ENCODE assay signal across 17 cellular contexts in the genomic region with DNA sequence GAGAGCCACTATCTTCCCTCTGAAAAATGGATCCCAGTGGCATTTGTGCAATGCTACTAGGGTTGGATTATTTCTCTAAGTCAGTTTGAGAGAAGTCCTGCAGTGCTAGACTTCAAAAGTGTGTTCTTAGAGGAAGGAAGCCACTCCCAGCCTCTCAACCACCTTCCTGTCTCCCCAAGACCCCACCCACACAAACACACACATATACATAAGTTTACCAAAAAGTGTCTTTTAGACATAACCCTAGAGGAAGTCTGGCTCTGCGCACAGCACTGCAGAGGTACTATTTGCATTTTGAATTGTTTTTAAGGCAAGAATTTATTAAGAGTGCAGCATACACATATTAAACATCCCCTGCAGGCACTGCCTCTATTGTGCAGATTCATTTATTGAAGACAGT.
DNase-seq lines count a peak whose midpoint lies in the region; ATAC-seq and TF ChIP-seq lines count a peak whose summit lies in the region.
"Had no signal": no experiment of that assay in that cellular context is flagged by ENCODE, and none has a peak within 500 bp of the region (broad histone marks: within the 10 kb centered on the region; RNA-seq: fewer than 3 reads in every experiment).

No MANE protein-coding gene starts in this region.

- H3K4me3 Mint-ChIP-seq in activated naive CD8-positive, alpha-beta T cell = peak overlapping the region; percentile 60
- H3K4me3 Mint-ChIP-seq: GM23338 had no signal

- no peak for TF ChIP-seq CTCF in psoas muscle (IDR thresholded peaks at IDR 0.05)

- in situ Hi-C loops in GM23248 (cut with MboI) = no loop called here

- H3K79me2 ChIP-seq in GM23248 (ENCODE audit: insufficient read depth) = no peaks in the 10 kb centered on the region

- no peak overlapping the region for H3K4me2 ChIP-seq in GM23248 (ENCODE audit: unreplicated experiment)
- H3K4me2 ChIP-seq: GM23338 had no signal

- DNase-seq in stimulated activated naive CD4-positive, alpha-beta T cell (lab: John Stamatoyannopoulos, UW) = peak in 5 of 6 experiments; percentile 5 to 82 (median 77)
- no peak for DNase-seq in stimulated activated naive CD4-positive, alpha-beta T cell treated with Interleukin-2 at 50 U/mL for 16 hours (lab: John Stamatoyannopoulos, UW)
- DNase-seq in T follicular helper cell (ENCODE audit: low read depth) = peak; percentile 6
- no peak for DNase-seq in psoas muscle
- DNase-seq in GM23248 = no peak
- DNase-seq: activated CD4-positive, CD25-positive, alpha-beta regulatory T cell treated with anti-CD3 and anti-CD28 coated beads, Interleukin-2, amount 50 U/mL, for 72 hours; DMS153; glutamatergic neuron; MV-4-11; NCI-H2081; NCI-H524 treated with DMSO at 0.1 percent for 48 hours; ovary; stimulated activated CD4-positive, alpha-beta T cell treated with anti-CD3 and anti-CD28 coated beads, Interleukin-2, amount 100 ng/mL, for 48 hours; tibial artery had no signal

- no peaks in the 10 kb centered on the region for H4K20me1 ChIP-seq in GM23248 (ENCODE audit: insufficient read depth)

- H3K9me2 ChIP-seq in GM23248 (ENCODE audit: insufficient read depth) = no peaks in the 10 kb centered on the region

- 90 to 97% (median 92%) methylated on average over 1 of the region's 1 CpG for WGBS in psoas muscle, 3 donors
- WGBS in GM23248 (ENCODE audit: low coverage in 1 of 2, low lambda C conversion rate in 2 of 2, missing lambda C conversion rate in 2 of 2), 2 experiments = 90 to 95% methylated on average over 1 of the region's 1 CpG

- H3K36me3 ChIP-seq in psoas muscle (ENCODE audit: insufficient read depth in 1 of 2, low read depth in 1 of 2) = no peaks in the 10 kb centered on the region
- H3K36me3 ChIP-seq in GM23248 (ENCODE audit: low read depth) = no peaks in the 10 kb centered on the region
- H3K36me3 ChIP-seq: ovary, tibial artery had no signal

- H3K27me3 ChIP-seq in psoas muscle (ENCODE audit: insufficient read depth in 3 of 3, low read length in 2 of 3) = no peaks in the 10 kb centered on the region
- H3K27me3 ChIP-seq in GM23248 (replicated peaks; ENCODE audit: insufficient read depth) = peaks cover 4% of the 10 kb centered on the region; the same call in 1 of the 2 replicates
- H3K27me3 ChIP-seq: ovary, tibial artery had no signal

- H3K27me3 Mint-ChIP-seq in activated naive CD8-positive, alpha-beta T cell = no peaks in the 10 kb centered on the region

- H3K4me1 ChIP-seq in psoas muscle = no peaks in the 10 kb centered on the region
- no peaks in the 10 kb centered on the region for H3K4me1 ChIP-seq in GM23248 (ENCODE audit: insufficient read depth)
- H3K4me1 ChIP-seq: tibial artery had no signal

- H3K4me3 ChIP-seq in psoas muscle = no peak overlapping the region
- no peak overlapping the region for H3K4me3 ChIP-seq in GM23248
- H3K4me3 ChIP-seq: GM23338, ovary, tibial artery had no signal

- ATAC-seq in psoas muscle (no peak), HG03095 (IDR thresholded peaks at IDR 0.05; ENCODE audit: unreplicated experiment) (no peak)
- ATAC-seq: GM23338 had no signal

- peaks cover 75% of the 10 kb centered on the region for H3K4me1 Mint-ChIP-seq in activated naive CD8-positive, alpha-beta T cell (ENCODE audit: low read depth)

- H3K27ac ChIP-seq in psoas muscle (no peak overlapping the region), GM23248 (no peak overlapping the region)
- H3K27ac ChIP-seq: ovary, tibial artery had no signal

- peaks cover 8% of the 10 kb centered on the region for H3K9me3 ChIP-seq in psoas muscle
- no peaks in the 10 kb centered on the region for H3K9me3 ChIP-seq in GM23248 (ENCODE audit: low read depth)
- H3K9me3 ChIP-seq: ovary, tibial artery had no signal

- intact Hi-C loops in psoas muscle (cut with DNase I) = no loop called here

- peaks cover 20% of the 10 kb centered on the region for H3K9me3 Mint-ChIP-seq in activated naive CD8-positive, alpha-beta T cell (ENCODE audit: low read depth)
- H3K9me3 Mint-ChIP-seq: GM23338 had no signal

- no peak overlapping the region for H2AFZ ChIP-seq in GM23248
- H2AFZ ChIP-seq: GM23338 had no signal

- no peaks in the 10 kb centered on the region for H3F3A ChIP-seq in GM23248 (ENCODE audit: insufficient read depth)

- H3K9ac ChIP-seq in GM23248 = no peak overlapping the region

- H3K36me3 Mint-ChIP-seq in activated naive CD8-positive, alpha-beta T cell = peaks cover 26% of the 10 kb centered on the region

- peak overlapping the region; percentile 76 for H3K27ac Mint-ChIP-seq in activated naive CD8-positive, alpha-beta T cell
- H3K27ac Mint-ChIP-seq: GM23338 had no signal

Comparison
In these comparisons a context has a peak if more than half of its experiments do, and no peak if none do; other contexts are left out.
1. DNase-seq: peak in stimulated activated naive CD4-positive, alpha-beta T cell (5 of 6) and T follicular helper cell (single experiment); none in stimulated activated naive CD4-positive, alpha-beta T cell treated with Interleukin-2 at 50 U/mL for 16 hours (single experiment), psoas muscle (0 of 2) and GM23248 (single experiment).